In the genomic region with DNA sequence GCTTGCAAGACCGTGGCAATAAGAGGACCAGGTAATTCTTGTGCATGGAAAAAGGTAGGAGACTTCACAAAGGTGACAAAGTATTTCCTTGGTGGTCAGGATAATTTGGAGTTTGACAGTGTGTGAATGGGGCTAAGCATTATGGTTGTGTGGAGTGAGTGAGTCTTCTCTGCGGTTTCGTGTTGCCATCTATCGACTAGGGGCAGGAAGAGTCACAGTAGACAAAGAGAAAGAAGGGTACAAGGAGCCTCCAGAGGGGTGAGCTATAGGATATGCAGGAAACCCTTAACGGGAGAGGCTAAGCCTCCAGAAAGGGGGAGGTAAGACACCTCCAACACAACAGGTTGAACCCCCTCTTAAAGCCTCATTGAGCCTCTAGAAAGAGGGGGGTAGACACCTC, we compare ENCODE assay signal across 12 cellular contexts.
A peak's percentile ranks its signal among the peaks of the same experiment; 100 is the strongest.
DNase-seq lines count a peak whose midpoint lies in the region; ATAC-seq, FAIRE-seq and TF ChIP-seq lines count a peak whose summit lies in the region.
"Had no signal": no experiment of that assay in that cellular context is flagged by ENCODE, and none has a peak within 500 bp of the region (broad histone marks: within the 10 kb centered on the region; RNA-seq: fewer than 3 reads in every experiment).

No MANE protein-coding gene starts in this region.

- in situ Hi-C loops in HepG2 (cut with HindIII; ENCODE audit: extremely low pct_ligation_motif_present, low pct_unique_long_range_greater_than_20kb) = no loop called here

- no peaks in the 10 kb centered on the region for H3K36me3 ChIP-seq in HepG2 (replicated peaks in 1 of 2; ENCODE audit: control insufficient read depth in 1 of 2, insufficient read depth in 2 of 2, low read length in 2 of 2)
- no peaks in the 10 kb centered on the region for H3K36me3 ChIP-seq in right lobe of liver
- no peaks in the 10 kb centered on the region for H3K36me3 ChIP-seq in pancreas
- H3K36me3 ChIP-seq: gastroesophageal sphincter, vagina had no signal

- TF ChIP-seq POLR2A in HepG2 (IDR thresholded peaks at IDR 0.05; ENCODE audit: insufficient read depth in 1 of 2, low read depth in 2 of 2, low read length in 2 of 2) (no peak), right lobe of liver (IDR thresholded peaks at IDR 0.05) (no peak)

- 91% methylated on average over 5 of the region's 5 CpGs for WGBS in HepG2 (ENCODE audit: low lambda C conversion rate)
- 87% methylated on average over 5 of the region's 5 CpGs for WGBS in right lobe of liver (ENCODE audit: insufficient coverage, low coverage, low lambda C conversion rate, missing lambda C conversion rate)
- WGBS in pancreas, 2 donors = 89 to 90% methylated on average over 5 of the region's 5 CpGs

- H3K4me3 ChIP-seq in HepG2 (replicated peaks in 1 of 3; ENCODE audit: insufficient read depth in 1 of 3, low read depth in 2 of 3, low read length in 3 of 3) (peak overlapping the region; percentile 40 to 66 (median 55); a peak in 4 of 6 replicates), right lobe of liver (peak overlapping the region in 1 of 3 donors; percentile 54), WI38 (ENCODE audit: low read depth, low read length) (peak overlapping the region; percentile 47), pancreas (peak overlapping the region in 2 of 4 donors; percentile 40 to 47)

- no peaks in the 10 kb centered on the region for H3K9me3 Mint-ChIP-seq in memory B cell
- H3K9me3 Mint-ChIP-seq in activated naive CD4-positive, alpha-beta T cell treated with anti-CD3 and anti-CD28 coated beads, Interleukin-2, amount 10 ng/mL, durations not matched to agents 7 days and 5 days = no peaks in the 10 kb centered on the region

- TF ChIP-seq RAD21 in HepG2 (CRISPR knock-in tag; IDR thresholded peaks at IDR 0.05) = no peak

- H3K4me2 ChIP-seq in HepG2 (ENCODE audit: low read depth, low read length) = peak overlapping the region; percentile 83

- no peaks in the 10 kb centered on the region for H3K27me3 Mint-ChIP-seq in memory B cell
- peaks cover 16% of the 10 kb centered on the region for H3K27me3 Mint-ChIP-seq in activated naive CD4-positive, alpha-beta T cell treated with anti-CD3 and anti-CD28 coated beads, Interleukin-2, amount 10 ng/mL, durations not matched to agents 7 days and 5 days

- POLR2A ChIA-PET in HepG2 (lab: Yijun Ruan, JAX) = no interaction called here

- H4K20me1 ChIP-seq in HepG2 (ENCODE audit: insufficient read depth, low read length) = no peaks in the 10 kb centered on the region

- no TSS peak for BruUV-seq in HepG2 (replicated peaks; lab: Mats Ljungman, UMichigan)

- no peak for DNase-seq in HepG2 (ENCODE audit: low spot score)
- no peak for DNase-seq in right lobe of liver
- no peak for DNase-seq in memory B cell (ENCODE audit: low spot score in 2 of 2)
- no peak for DNase-seq in pancreas
- DNase-seq in NCI-H1048 (lab: John Stamatoyannopoulos, UW) = no peak
- no peak for DNase-seq in T1000 (lab: John Stamatoyannopoulos, UW)
- DNase-seq in activated naive CD4-positive, alpha-beta T cell treated with anti-CD3 and anti-CD28 coated beads, Interleukin-2, amount 10 ng/mL, durations not matched to agents 7 days and 5 days = no peak
- DNase-seq: activated effector memory CD4-positive, alpha-beta T cell treated with anti-CD3 and anti-CD28 coated beads, Interleukin-2, amount 50 U/mL, for 16 hours had no signal

- H3K27ac Mint-ChIP-seq in memory B cell = no peak overlapping the region
- H3K27ac Mint-ChIP-seq in activated naive CD4-positive, alpha-beta T cell treated with anti-CD3 and anti-CD28 coated beads, Interleukin-2, amount 10 ng/mL, durations not matched to agents 7 days and 5 days = no peak overlapping the region

- no peaks in the 10 kb centered on the region for H3K79me2 ChIP-seq in HepG2 (ENCODE audit: insufficient read depth, low read length)

- H3K9ac ChIP-seq in HepG2 (ENCODE audit: insufficient read depth, low read depth, low read length) = no peak overlapping the region

- H3K9me3 ChIP-seq in HepG2 (ENCODE audit: low read length) = no peaks in the 10 kb centered on the region
- no peaks in the 10 kb centered on the region for H3K9me3 ChIP-seq in right lobe of liver
- H3K9me3 ChIP-seq in pancreas = no peaks in the 10 kb centered on the region
- H3K9me3 ChIP-seq: gastroesophageal sphincter, vagina had no signal

- peaks cover 11% of the 10 kb centered on the region for H3K4me1 ChIP-seq in HepG2 (ENCODE audit: insufficient read depth, low read length)
- no peaks in the 10 kb centered on the region for H3K4me1 ChIP-seq in right lobe of liver
- H3K4me1 ChIP-seq in pancreas = peaks cover 0 to 3% (median 0%) of the 10 kb centered on the region in 3 donors
- H3K4me1 ChIP-seq: gastroesophageal sphincter, vagina had no signal

- H3K4me3 Mint-ChIP-seq in memory B cell = peak overlapping the region; percentile 93
- no peak overlapping the region for H3K4me3 Mint-ChIP-seq in activated naive CD4-positive, alpha-beta T cell treated with anti-CD3 and anti-CD28 coated beads, Interleukin-2, amount 10 ng/mL, durations not matched to agents 7 days and 5 days

- intact Hi-C loops in HepG2 (cut with micrococcal nuclease; ENCODE audit: unreplicated experiment) (no loop called here), right lobe of liver (cut with DNase I) (no loop called here), pancreas (cut with DNase I) (no loop called here)

- H3K4me1 Mint-ChIP-seq in memory B cell = peaks cover 6% of the 10 kb centered on the region
- peaks cover 5% of the 10 kb centered on the region for H3K4me1 Mint-ChIP-seq in activated naive CD4-positive, alpha-beta T cell treated with anti-CD3 and anti-CD28 coated beads, Interleukin-2, amount 10 ng/mL, durations not matched to agents 7 days and 5 days

- H3K36me3 Mint-ChIP-seq in memory B cell = peaks cover 2% of the 10 kb centered on the region
- no peaks in the 10 kb centered on the region for H3K36me3 Mint-ChIP-seq in activated naive CD4-positive, alpha-beta T cell treated with anti-CD3 and anti-CD28 coated beads, Interleukin-2, amount 10 ng/mL, durations not matched to agents 7 days and 5 days

- TF ChIP-seq EP300 in HepG2 (IDR thresholded peaks at IDR 0.05; ENCODE audit: low read depth in 2 of 2, low read length in 2 of 2) (no peak), HepG2 (CRISPR knock-in tag; IDR thresholded peaks at IDR 0.05; ENCODE audit: borderline replicate concordance) (no peak)

- no peak for ATAC-seq in HepG2
- ATAC-seq in right lobe of liver = no peak
- no peak for ATAC-seq in memory B cell (ENCODE audit: low read depth)
- no peak for ATAC-seq in pancreas

- CTCF ChIA-PET in HepG2 (lab: Yijun Ruan, JAX; ENCODE audit: low intra/inter-chr PET ratio, low total read pairs) = no interaction called here
- CTCF ChIA-PET in activated naive CD4-positive, alpha-beta T cell treated with anti-CD3 and anti-CD28 coated beads, Interleukin-2, amount 10 ng/mL, durations not matched to agents 7 days and 5 days (lab: Charles Lee) = no interaction called here

- FAIRE-seq in HepG2 (lab: Jason Lieb, UNC) (no peak), pancreas (lab: Jason Lieb, UNC) (no peak)
- FAIRE-seq: G401.6 had no signal

- TF ChIP-seq CTCF in HepG2 (CRISPR knock-in tag; IDR thresholded peaks at IDR 0.05) (no peak), right lobe of liver (IDR thresholded peaks at IDR 0.05) (no peak), WI38 (IDR thresholded peaks at IDR 0.05; ENCODE audit: low read depth, low read length) (no peak), pancreas (IDR thresholded peaks at IDR 0.05) (no peak)

- H3K27ac ChIP-seq in HepG2 (ENCODE audit: extremely low read length, insufficient read depth, low read length) (no peak overlapping the region), right lobe of liver (no peak overlapping the region), pancreas (no peak overlapping the region)

- H3K27me3 ChIP-seq in HepG2 (ENCODE audit: control insufficient read depth in 1 of 2, insufficient read depth in 2 of 2, low read length in 2 of 2) = peaks cover 0 to 6% of the 10 kb centered on the region in 2 experiments; a peak in 1 of 5 replicates
- H3K27me3 ChIP-seq in right lobe of liver = no peaks in the 10 kb centered on the region
- H3K27me3 ChIP-seq in pancreas = no peaks in the 10 kb centered on the region
- H3K27me3 ChIP-seq: gastroesophageal sphincter, vagina had no signal

- H2AFZ ChIP-seq in HepG2 (ENCODE audit: low read length) = no peak overlapping the region

TF ChIP-seq in HepG2, 621 proteins besides CTCF, POLR2A, EP300 and RAD21:
- TF ChIP-seq PHF20 (CRISPR knock-in tag; IDR thresholded peaks at IDR 0.05) (no peak), MATR3 (CRISPR knock-in tag; IDR thresholded peaks at IDR 0.05) (no peak), SIN3A (IDR thresholded peaks at IDR 0.05; ENCODE audit: borderline replicate concordance, low read depth, low read length) (no peak), ZNF160 (CRISPR knock-in tag; IDR thresholded peaks at IDR 0.05) (no peak), PRPF4 (IDR thresholded peaks at IDR 0.05; ENCODE audit: low read depth, low read length, poor library complexity, severe bottlenecking) (no peak), CEBPB (IDR thresholded peaks at IDR 0.05; ENCODE audit: borderline replicate concordance, low read depth, low read length) (no peak), ZNF121 (CRISPR knock-in tag; IDR thresholded peaks at IDR 0.05) (no peak), KLF11 (CRISPR knock-in tag; IDR thresholded peaks at IDR 0.05) (no peak)
- TF ChIP-seq, protein P1, sequence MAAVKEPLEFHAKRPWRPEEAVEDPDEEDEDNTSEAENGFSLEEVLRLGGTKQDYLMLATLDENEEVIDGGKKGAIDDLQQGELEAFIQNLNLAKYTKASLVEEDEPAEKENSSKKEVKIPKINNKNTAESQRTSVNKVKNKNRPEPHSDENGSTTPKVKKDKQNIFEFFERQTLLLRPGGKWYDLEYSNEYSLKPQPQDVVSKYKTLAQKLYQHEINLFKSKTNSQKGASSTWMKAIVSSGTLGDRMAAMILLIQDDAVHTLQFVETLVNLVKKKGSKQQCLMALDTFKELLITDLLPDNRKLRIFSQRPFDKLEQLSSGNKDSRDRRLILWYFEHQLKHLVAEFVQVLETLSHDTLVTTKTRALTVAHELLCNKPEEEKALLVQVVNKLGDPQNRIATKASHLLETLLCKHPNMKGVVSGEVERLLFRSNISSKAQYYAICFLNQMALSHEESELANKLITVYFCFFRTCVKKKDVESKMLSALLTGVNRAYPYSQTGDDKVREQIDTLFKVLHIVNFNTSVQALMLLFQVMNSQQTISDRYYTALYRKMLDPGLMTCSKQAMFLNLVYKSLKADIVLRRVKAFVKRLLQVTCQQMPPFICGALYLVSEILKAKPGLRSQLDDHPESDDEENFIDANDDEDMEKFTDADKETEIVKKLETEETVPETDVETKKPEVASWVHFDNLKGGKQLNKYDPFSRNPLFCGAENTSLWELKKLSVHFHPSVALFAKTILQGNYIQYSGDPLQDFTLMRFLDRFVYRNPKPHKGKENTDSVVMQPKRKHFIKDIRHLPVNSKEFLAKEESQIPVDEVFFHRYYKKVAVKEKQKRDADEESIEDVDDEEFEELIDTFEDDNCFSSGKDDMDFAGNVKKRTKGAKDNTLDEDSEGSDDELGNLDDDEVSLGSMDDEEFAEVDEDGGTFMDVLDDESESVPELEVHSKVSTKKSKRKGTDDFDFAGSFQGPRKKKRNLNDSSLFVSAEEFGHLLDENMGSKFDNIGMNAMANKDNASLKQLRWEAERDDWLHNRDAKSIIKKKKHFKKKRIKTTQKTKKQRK (IDR thresholded peaks at IDR 0.05; ENCODE audit: low read length) = no peak
TF ChIP-seq in HepG2: peak in this region for 0.
